1 cellular context compared by ENCODE assay signal in the genomic region with DNA sequence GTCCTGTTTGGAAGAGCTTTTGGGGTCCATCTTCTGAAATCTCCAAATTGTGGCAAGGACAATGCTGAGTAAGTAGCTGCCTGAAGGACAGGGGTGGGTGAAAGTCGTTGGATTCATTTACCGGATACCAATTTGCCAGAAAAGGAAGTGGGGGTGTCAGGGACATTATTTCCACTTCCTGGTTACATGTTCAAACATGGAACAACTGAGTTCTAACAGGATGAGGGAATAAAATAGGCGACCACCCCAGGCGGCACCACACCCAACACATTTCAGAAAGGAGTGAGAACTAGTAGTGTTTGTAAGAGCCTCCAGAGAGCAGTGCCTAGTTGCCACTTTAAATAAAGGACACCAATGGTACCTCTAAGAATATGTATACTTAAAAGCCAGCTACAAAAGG.
TF ChIP-seq lines count a peak whose summit lies in the region.

No MANE protein-coding gene starts in this region.

TF ChIP-seq in GM12878, 131 proteins besides CTCF, POLR2A, EP300 and RAD21:
- no peak for TF ChIP-seq CEBPB (IDR thresholded peaks at IDR 0.05; ENCODE audit: borderline replicate concordance in 1 of 2, low read depth in 2 of 2, low read length in 2 of 2)
- TF ChIP-seq, protein P1, sequence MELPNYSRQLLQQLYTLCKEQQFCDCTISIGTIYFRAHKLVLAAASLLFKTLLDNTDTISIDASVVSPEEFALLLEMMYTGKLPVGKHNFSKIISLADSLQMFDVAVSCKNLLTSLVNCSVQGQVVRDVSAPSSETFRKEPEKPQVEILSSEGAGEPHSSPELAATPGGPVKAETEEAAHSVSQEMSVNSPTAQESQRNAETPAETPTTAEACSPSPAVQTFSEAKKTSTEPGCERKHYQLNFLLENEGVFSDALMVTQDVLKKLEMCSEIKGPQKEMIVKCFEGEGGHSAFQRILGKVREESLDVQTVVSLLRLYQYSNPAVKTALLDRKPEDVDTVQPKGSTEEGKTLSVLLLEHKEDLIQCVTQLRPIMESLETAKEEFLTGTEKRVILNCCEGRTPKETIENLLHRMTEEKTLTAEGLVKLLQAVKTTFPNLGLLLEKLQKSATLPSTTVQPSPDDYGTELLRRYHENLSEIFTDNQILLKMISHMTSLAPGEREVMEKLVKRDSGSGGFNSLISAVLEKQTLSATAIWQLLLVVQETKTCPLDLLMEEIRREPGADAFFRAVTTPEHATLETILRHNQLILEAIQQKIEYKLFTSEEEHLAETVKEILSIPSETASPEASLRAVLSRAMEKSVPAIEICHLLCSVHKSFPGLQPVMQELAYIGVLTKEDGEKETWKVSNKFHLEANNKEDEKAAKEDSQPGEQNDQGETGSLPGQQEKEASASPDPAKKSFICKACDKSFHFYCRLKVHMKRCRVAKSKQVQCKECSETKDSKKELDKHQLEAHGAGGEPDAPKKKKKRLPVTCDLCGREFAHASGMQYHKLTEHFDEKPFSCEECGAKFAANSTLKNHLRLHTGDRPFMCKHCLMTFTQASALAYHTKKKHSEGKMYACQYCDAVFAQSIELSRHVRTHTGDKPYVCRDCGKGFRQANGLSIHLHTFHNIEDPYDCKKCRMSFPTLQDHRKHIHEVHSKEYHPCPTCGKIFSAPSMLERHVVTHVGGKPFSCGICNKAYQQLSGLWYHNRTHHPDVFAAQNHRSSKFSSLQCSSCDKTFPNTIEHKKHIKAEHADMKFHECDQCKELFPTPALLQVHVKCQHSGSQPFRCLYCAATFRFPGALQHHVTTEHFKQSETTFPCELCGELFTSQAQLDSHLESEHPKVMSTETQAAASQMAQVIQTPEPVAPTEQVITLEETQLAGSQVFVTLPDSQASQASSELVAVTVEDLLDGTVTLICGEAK (IDR thresholded peaks at IDR 0.05; ENCODE audit: borderline replicate concordance), result no peak
- TF ChIP-seq ZNF24 (IDR thresholded peaks at IDR 0.05), result no peak
- no peak for TF ChIP-seq PML (IDR thresholded peaks at IDR 0.05; ENCODE audit: low read length)
- no peak for TF ChIP-seq ZBED1 (IDR thresholded peaks at IDR 0.05; ENCODE audit: borderline replicate concordance)
- TF ChIP-seq BMI1 (IDR thresholded peaks at IDR 0.05; ENCODE audit: borderline replicate concordance), result no peak
- TF ChIP-seq MTA3 (IDR thresholded peaks at IDR 0.05; ENCODE audit: borderline replicate concordance, low read length), result no peak
- TF ChIP-seq EGR1 (IDR thresholded peaks at IDR 0.05; ENCODE audit: borderline replicate concordance in 1 of 2, low read depth in 2 of 2, low read length in 2 of 2), result no peak
TF ChIP-seq in GM12878: peak in this region for 0.
